In genomic region chr14:21269252-21270046, GRCh38 we compare ENCODE assay signal across 8 cellular contexts. TPM values are rescaled to one million over a fixed set of nuclear protein-coding genes. Genes with fewer than 3 reads are reported as not detected.
A peak's percentile ranks its signal among the peaks of the same experiment; 100 is the strongest.
DNase-seq lines count a peak whose midpoint lies in the region; ATAC-seq, FAIRE-seq and TF ChIP-seq lines count a peak whose summit lies in the region.

Gene HNRNPC, minus strand, starts transcription at chr14:21269442. Its CDS starts 35,249 bp downstream, at chr14:21234193.

- peak within 1 kb of the TSS; percentile 82 for H3K27ac ChIP-seq in OCI-LY7 (ENCODE audit: low read depth, low read length, poor library complexity, severe bottlenecking)

- POLR2A ChIA-PET in OCI-LY7 (lab: Charles Lee) = interaction anchor here (0.7 to 1.1 kb wide), 3 partner anchors 8 to 186 kb away, joined by 3 to 5 read pairs (median 3); partner anchors contain the start of gene CHD8

- ATAC-seq in GM21526 (IDR thresholded peaks at IDR 0.05; ENCODE audit: low FRiP score, unreplicated experiment) = peak; percentile 87

- H3K4me3 Mint-ChIP-seq in endothelial cell (ENCODE audit: unreplicated experiment) (peak within 1 kb of the TSS; percentile 100), mesothelial cell of epicardium (peak within 1 kb of the TSS; percentile 100)

- H3K9me3 Mint-ChIP-seq in endothelial cell (ENCODE audit: unreplicated experiment) (no peaks in the 10 kb centered on the region), mesothelial cell of epicardium (no peaks in the 10 kb centered on the region)

- H3K4me3 ChIP-seq in OCI-LY7 (ENCODE audit: low read depth, low read length, poor library complexity, severe bottlenecking) = peak within 1 kb of the TSS; percentile 95

- peaks cover 6% of the 10 kb centered on the region; the same call in 1 of the 2 replicates for H3K9me3 ChIP-seq in OCI-LY7 (ENCODE audit: low read length)

- peaks cover 47% of the 10 kb centered on the region for H3K36me3 ChIP-seq in OCI-LY7 (ENCODE audit: insufficient read depth, low read length)

- intact Hi-C loops in OCI-LY7 (cut with micrococcal nuclease; ENCODE audit: unreplicated experiment) = loop anchor here (1.0 to 5.0 kb wide), 2 partner anchors 115 to 168 kb away; partner anchors contain the start of gene SUPT16H

- peaks cover 45% of the 10 kb centered on the region for H4K20me1 ChIP-seq in OCI-LY7 (ENCODE audit: insufficient read depth, low read length)

- H3K27ac Mint-ChIP-seq in endothelial cell (ENCODE audit: unreplicated experiment) (peak within 1 kb of the TSS; percentile 100), mesothelial cell of epicardium (peak within 1 kb of the TSS; percentile 100)

- H3K79me2 ChIP-seq in OCI-LY7 (ENCODE audit: insufficient read depth, low read depth, low read length) = peaks cover 49% of the 10 kb centered on the region

- H3K9me2 ChIP-seq in OCI-LY7 (ENCODE audit: insufficient read depth, low read length) = no peaks in the 10 kb centered on the region

- H3K4me2 ChIP-seq in OCI-LY7 (ENCODE audit: low read length) = peak within 1 kb of the TSS; percentile 89

- peaks cover 30% of the 10 kb centered on the region for H3K4me1 Mint-ChIP-seq in endothelial cell (ENCODE audit: unreplicated experiment)
- peaks cover 33% of the 10 kb centered on the region for H3K4me1 Mint-ChIP-seq in mesothelial cell of epicardium

- H2AFZ ChIP-seq in OCI-LY7 (ENCODE audit: low read length) = peak within 1 kb of the TSS; percentile 57; the same call in 1 of the 2 replicates

- no TSS peak for BruUV-seq in OCI-LY7 (replicated peaks; lab: Mats Ljungman, UMichigan)

- CTCF ChIA-PET in OCI-LY7 (lab: Charles Lee; ENCODE audit: unreplicated experiment) = no interaction called here

- TF ChIP-seq CTCF in D721Med (IDR thresholded peaks at IDR 0.05; ENCODE audit: insufficient read depth, missing control alignments) = no peak
- TF ChIP-seq CTCF in OCI-LY7 (conservative IDR thresholded peaks at IDR 0.05; ENCODE audit: low read length) = no peak
- TF ChIP-seq CTCF in endothelial cell (IDR thresholded peaks at IDR 0.05; ENCODE audit: unreplicated experiment) = no peak
- no peak for TF ChIP-seq CTCF in mesothelial cell of epicardium (IDR thresholded peaks at IDR 0.05; ENCODE audit: unreplicated experiment)

- DNase-seq in D721Med (ENCODE audit: insufficient read length, low spot score) = peak; percentile 50
- DNase-seq in HuH-7.5 (ENCODE audit: low spot score) = peak; percentile 92
- peak; percentile 100 for DNase-seq in OCI-LY7 (ENCODE audit: low spot score)
- peak; percentile 100 for DNase-seq in activated T-cell treated with anti-CD3 and anti-CD28 coated beads for 1 hour (ENCODE audit: low read depth)
- DNase-seq in endothelial cell (ENCODE audit: low spot score) = peak; percentile 100
- peak; percentile 100 for DNase-seq in mesothelial cell of epicardium (ENCODE audit: low spot score in 2 of 2, unreplicated experiment in 2 of 2)
- peak; percentile 100 for DNase-seq in stimulated activated CD8-positive, alpha-beta memory T cell treated with anti-CD3 and anti-CD28 coated beads, Interleukin-15, amount 100 ng/mL, for 48 hours (ENCODE audit: low read depth in 2 of 2)

- H3K27me3 Mint-ChIP-seq in endothelial cell (ENCODE audit: unreplicated experiment) (peaks cover 24% of the 10 kb centered on the region), mesothelial cell of epicardium (ENCODE audit: low read depth) (no peaks in the 10 kb centered on the region)

- H3K36me3 Mint-ChIP-seq in endothelial cell (ENCODE audit: low read depth, unreplicated experiment) = peaks cover 21% of the 10 kb centered on the region
- H3K36me3 Mint-ChIP-seq in mesothelial cell of epicardium = peaks cover 24% of the 10 kb centered on the region

- H3K4me1 ChIP-seq in OCI-LY7 (ENCODE audit: insufficient read depth, low read length, poor library complexity, severe bottlenecking) = peaks cover 33% of the 10 kb centered on the region

- FAIRE-seq in D721Med (lab: Jason Lieb, UNC) = peak; percentile 80

RNA-seq across cellular contexts. Expression of gene HNRNPC, which starts in this region (rescaled TPM):
- total RNA-seq in OCI-LY7 (2014; rRNA removed; shearing (Covaris generic)) = 887 and 1,000 TPM in 2 replicates
- total RNA-seq in OCI-LY7 (2022) (897 and 969 TPM in 2 replicates), endothelial cell (ENCODE audit: unreplicated experiment) (601 TPM), mesothelial cell of epicardium (669 to 698 TPM (median 675 TPM) in 3 replicates)

Comparison
In these comparisons a context has a peak if more than half of its experiments do, and no peak if none do; other contexts are left out.
1. Peak in every context shown above with its lines: DNase-seq, ATAC-seq, H3K4me3 ChIP-seq and H3K27ac ChIP-seq.
2. DNase-seq: peak in every context shown above with its lines; median percentile 100 in OCI-LY7; 100 in activated T-cell treated with anti-CD3 and anti-CD28 coated beads for 1 hour; 100 in endothelial cell; 100 in mesothelial cell of epicardium; 100 in stimulated activated CD8-positive, alpha-beta memory T cell treated with anti-CD3 and anti-CD28 coated beads, Interleukin-15, amount 100 ng/mL, for 48 hours; 92 in HuH-7.5; 50 in D721Med.